In genomic region chr5:132321109-132321721, GRCh38 we compare ENCODE assay signal across 13 cellular contexts. TPM values are rescaled to one million over a fixed set of nuclear protein-coding genes. Genes with fewer than 3 reads are reported as not detected.
"Had no signal": no experiment of that assay in that cellular context is flagged by ENCODE, and none has a peak within 500 bp of the region (broad histone marks: within the 10 kb centered on the region; RNA-seq: fewer than 3 reads in every experiment).

No MANE protein-coding gene starts in this region.

- H3K27me3 ChIP-seq: colonic mucosa, transverse colon had no signal

- H3K4me1 Mint-ChIP-seq: activated naive CD8-positive, alpha-beta T cell treated with anti-CD3 and anti-CD28 coated beads, Interleukin-2, amount 10 ng/mL, durations not matched to agents 7 days and 5 days; stimulated activated effector memory CD8-positive, alpha-beta T cell treated with anti-CD3 and anti-CD28 coated beads, Interleukin-12 subunit alpha, Interleukin-12 subunit beta, amount 100 ng/mL, for 72 hours had no signal

- H3K4me3 Mint-ChIP-seq: activated CD4-positive, alpha-beta memory T cell treated with anti-CD3 and anti-CD28 coated beads for 36 hours; activated naive CD8-positive, alpha-beta T cell treated with anti-CD3 and anti-CD28 coated beads, Interleukin-2, amount 10 ng/mL, durations not matched to agents 7 days and 5 days; naive thymus-derived CD8-positive, alpha-beta T cell; stimulated activated effector memory CD8-positive, alpha-beta T cell treated with anti-CD3 and anti-CD28 coated beads, Interleukin-12 subunit alpha, Interleukin-12 subunit beta, amount 100 ng/mL, for 72 hours had no signal

- ATAC-seq: mucosa of descending colon; naive thymus-derived CD8-positive, alpha-beta T cell; stimulated activated effector memory CD8-positive, alpha-beta T cell treated with anti-CD3 and anti-CD28 coated beads, Interleukin-12 subunit alpha, Interleukin-12 subunit beta, amount 100 ng/mL, for 72 hours had no signal

- H3K4me1 ChIP-seq: colonic mucosa had no signal

- H3K27ac ChIP-seq: colonic mucosa, transverse colon had no signal

- H3K9me3 ChIP-seq: colonic mucosa, mucosa of descending colon, psoas muscle, transverse colon had no signal

- H3K4me3 ChIP-seq: colonic mucosa, mucosa of descending colon, psoas muscle, skin epidermis, transverse colon had no signal

- H3K27ac Mint-ChIP-seq: activated CD4-positive, alpha-beta memory T cell treated with anti-CD3 and anti-CD28 coated beads for 36 hours; activated naive CD8-positive, alpha-beta T cell treated with anti-CD3 and anti-CD28 coated beads, Interleukin-2, amount 10 ng/mL, durations not matched to agents 7 days and 5 days; naive thymus-derived CD8-positive, alpha-beta T cell; stimulated activated effector memory CD8-positive, alpha-beta T cell treated with anti-CD3 and anti-CD28 coated beads, Interleukin-12 subunit alpha, Interleukin-12 subunit beta, amount 100 ng/mL, for 72 hours had no signal

- H3K36me3 Mint-ChIP-seq: activated naive CD8-positive, alpha-beta T cell treated with anti-CD3 and anti-CD28 coated beads, Interleukin-2, amount 10 ng/mL, durations not matched to agents 7 days and 5 days; stimulated activated effector memory CD8-positive, alpha-beta T cell treated with anti-CD3 and anti-CD28 coated beads, Interleukin-12 subunit alpha, Interleukin-12 subunit beta, amount 100 ng/mL, for 72 hours had no signal

- H3K27me3 Mint-ChIP-seq: activated CD4-positive, alpha-beta memory T cell treated with anti-CD3 and anti-CD28 coated beads for 36 hours; activated naive CD8-positive, alpha-beta T cell treated with anti-CD3 and anti-CD28 coated beads, Interleukin-2, amount 10 ng/mL, durations not matched to agents 7 days and 5 days; naive thymus-derived CD8-positive, alpha-beta T cell had no signal

- H3K36me3 ChIP-seq: colonic mucosa, transverse colon had no signal

- H3K9me3 Mint-ChIP-seq: activated CD4-positive, alpha-beta memory T cell treated with anti-CD3 and anti-CD28 coated beads for 36 hours; activated naive CD8-positive, alpha-beta T cell treated with anti-CD3 and anti-CD28 coated beads, Interleukin-2, amount 10 ng/mL, durations not matched to agents 7 days and 5 days; naive thymus-derived CD8-positive, alpha-beta T cell; stimulated activated effector memory CD8-positive, alpha-beta T cell treated with anti-CD3 and anti-CD28 coated beads, Interleukin-12 subunit alpha, Interleukin-12 subunit beta, amount 100 ng/mL, for 72 hours had no signal

- DNase-seq: activated CD4-positive, alpha-beta memory T cell treated with anti-CD3 and anti-CD28 coated beads for 36 hours; activated CD4-positive, alpha-beta T cell treated with anti-CD3 and anti-CD28 coated beads for 1 hour; activated naive CD8-positive, alpha-beta T cell treated with anti-CD3 and anti-CD28 coated beads, Interleukin-2, amount 10 ng/mL, durations not matched to agents 7 days and 5 days; anterior cingulate cortex; colonic mucosa; effector CD4-positive, alpha-beta T cell; hippocampal formation; mucosa of descending colon; naive thymus-derived CD8-positive, alpha-beta T cell; psoas muscle; transverse colon had no signal

RNA-seq across cellular contexts. Expression of gene SLC22A4, which starts 27.0 kb away (rescaled TPM):
- total RNA-seq: naive thymus-derived CD8-positive, alpha-beta T cell had no signal
- polyA plus RNA-seq: naive thymus-derived CD8-positive, alpha-beta T cell had no signal
